In genomic region chr17:74369221-74369620, GRCh38 we compare ENCODE assay signal across 8 cellular contexts. TPM values are rescaled to one million over a fixed set of nuclear protein-coding genes. Genes with fewer than 3 reads are reported as not detected.
DNase-seq lines count a peak whose midpoint lies in the region; ATAC-seq and TF ChIP-seq lines count a peak whose summit lies in the region.

No MANE protein-coding gene starts in this region.

- DNase-seq in Daoy (ENCODE audit: low read depth) (peak; percentile 51), T-helper 17 cell (peak in 2 of 3 donors; percentile 31 to 37), thyroid gland (no peak), NCI-H526 treated with DMSO at 0.1 percent for 48 hours (lab: John Stamatoyannopoulos, UW) (no peak)
- peak; percentile 17 to 57 for DNase-seq in stimulated activated CD4-positive, alpha-beta T cell treated with anti-CD3 and anti-CD28 coated beads, Interleukin-1b, Interleukin-23, amount 100 ng/mL, for 1 hour (ENCODE audit: low read depth in 2 of 2)

- H3K4me3 Mint-ChIP-seq in T-helper 17 cell: peak overlapping the region; percentile 61
- peak overlapping the region; percentile 57 for H3K4me3 Mint-ChIP-seq in activated naive CD8-positive, alpha-beta T cell

- peaks cover 20% of the 10 kb centered on the region for H3K27me3 Mint-ChIP-seq in T-helper 17 cell
- peaks cover 2% of the 10 kb centered on the region for H3K27me3 Mint-ChIP-seq in activated naive CD8-positive, alpha-beta T cell

- peaks cover 10% of the 10 kb centered on the region for H3K4me1 Mint-ChIP-seq in T-helper 17 cell
- H3K4me1 Mint-ChIP-seq in activated naive CD8-positive, alpha-beta T cell (ENCODE audit: low read depth): peaks cover 12% of the 10 kb centered on the region

- H3K27ac ChIP-seq in thyroid gland: no peak overlapping the region

- H3K36me3 ChIP-seq in thyroid gland: no peaks in the 10 kb centered on the region

- H3K4me3 ChIP-seq in thyroid gland (replicated peaks in 1 of 3): no peak overlapping the region

- WGBS in thyroid gland, 2 donors: 44 to 54% methylated on average over 10 of the region's 10 CpGs

- intact Hi-C loops in thyroid gland (cut with DNase I): no loop called here

- H3K9me3 ChIP-seq in T-helper 17 cell (ENCODE audit: control insufficient read depth, low read length, poor library complexity, severe bottlenecking) (no peaks in the 10 kb centered on the region), thyroid gland (no peaks in the 10 kb centered on the region)

- no peaks in the 10 kb centered on the region for H3K9me3 Mint-ChIP-seq in activated naive CD8-positive, alpha-beta T cell (ENCODE audit: low read depth)

- ATAC-seq in T-helper 17 cell (peak; percentile 75), HG03378 (IDR thresholded peaks at IDR 0.05; ENCODE audit: unreplicated experiment) (no peak), SK-N-SH treated with all-trans-retinoic acid at 6 μM for 48 hours (no peak)

- H3K27me3 ChIP-seq in thyroid gland: no peaks in the 10 kb centered on the region

- peaks cover 2% of the 10 kb centered on the region for H3K36me3 Mint-ChIP-seq in T-helper 17 cell (ENCODE audit: low read depth)
- no peaks in the 10 kb centered on the region for H3K36me3 Mint-ChIP-seq in activated naive CD8-positive, alpha-beta T cell

- no peak for TF ChIP-seq CTCF in thyroid gland (IDR thresholded peaks at IDR 0.05)

- TF ChIP-seq POLR2A in thyroid gland (IDR thresholded peaks at IDR 0.05): no peak

- peak overlapping the region; percentile 2 for H3K27ac Mint-ChIP-seq in T-helper 17 cell
- peak overlapping the region; percentile 28 for H3K27ac Mint-ChIP-seq in activated naive CD8-positive, alpha-beta T cell

- H3K4me1 ChIP-seq in thyroid gland: peaks cover 0 to 11% of the 10 kb centered on the region in 2 donors

TF ChIP-seq in SK-N-SH treated with all-trans-retinoic acid at 6 μM for 48 hours, 23 proteins besides CTCF, POLR2A, EP300 and RAD21:
- TF ChIP-seq CSRNP3 (CRISPR knock-in tag; IDR thresholded peaks at IDR 0.05): no peak
- TF ChIP-seq ZFP3 (CRISPR knock-in tag; IDR thresholded peaks at IDR 0.05): no peak
- no peak for TF ChIP-seq TCF4 (CRISPR knock-in tag; IDR thresholded peaks at IDR 0.05; ENCODE audit: borderline replicate concordance)
- TF ChIP-seq ARNTL (CRISPR knock-in tag; IDR thresholded peaks at IDR 0.05; ENCODE audit: borderline replicate concordance, low read depth): no peak
- TF ChIP-seq TOX (CRISPR knock-in tag; IDR thresholded peaks at IDR 0.05; ENCODE audit: borderline replicate concordance): no peak
- TF ChIP-seq OSR1 (CRISPR knock-in tag; IDR thresholded peaks at IDR 0.05): no peak
- TF ChIP-seq ZNF565 (CRISPR knock-in tag; conservative IDR thresholded peaks at IDR 0.05; ENCODE audit: low read depth): no peak
- no peak for TF ChIP-seq POU6F1 (CRISPR knock-in tag; IDR thresholded peaks at IDR 0.05; ENCODE audit: borderline replicate concordance, low read depth)
- TF ChIP-seq BACH2 (CRISPR knock-in tag; IDR thresholded peaks at IDR 0.05; ENCODE audit: borderline replicate concordance): no peak

RNA-seq across cellular contexts. Expression of gene GPR142, which starts 1.9 kb away (rescaled TPM):
- total RNA-seq in Daoy (2014; rRNA removed; shearing (Covaris generic)): not detected in 2 replicates
- total RNA-seq in T-helper 17 cell (not detected), thyroid gland (under 1 TPM in 1 of 4 donors, not detected in 3; 0.67 TPM)

RNA-seq across cellular contexts. Expression of gene BTBD17, which starts 7.6 kb away (rescaled TPM):
- total RNA-seq in Daoy (2014; rRNA removed; shearing (Covaris generic)): not detected in 2 replicates
- not detected for total RNA-seq in T-helper 17 cell
- under 1 TPM in 2 of 4 donors, not detected in 2; 0.67 to 0.89 TPM for total RNA-seq in thyroid gland

RNA-seq across cellular contexts. Expression of gene KIF19, which starts 43.2 kb away (rescaled TPM):
- total RNA-seq in Daoy (2014; rRNA removed; shearing (Covaris generic)): 0.12 TPM in 1 of 2 replicates, not detected in the other
- 1 to 10 TPM; 2.3 to 2.8 TPM for total RNA-seq in T-helper 17 cell
- total RNA-seq in thyroid gland: 1 to 10 TPM in 3 of 4 donors, under 1 TPM in 1; 0.94 to 7.7 (median 2.2) TPM

Comparison
In these comparisons a context has a peak if more than half of its experiments do, and no peak if none do; other contexts are left out.
1. DNase-seq: peak in Daoy (single experiment), T-helper 17 cell (2 of 3) and stimulated activated CD4-positive, alpha-beta T cell treated with anti-CD3 and anti-CD28 coated beads, Interleukin-1b, Interleukin-23, amount 100 ng/mL, for 1 hour (2 of 2); none in thyroid gland (0 of 2) and NCI-H526 treated with DMSO at 0.1 percent for 48 hours (single experiment).